8 cellular contexts compared by ENCODE assay signal in the genomic region with DNA sequence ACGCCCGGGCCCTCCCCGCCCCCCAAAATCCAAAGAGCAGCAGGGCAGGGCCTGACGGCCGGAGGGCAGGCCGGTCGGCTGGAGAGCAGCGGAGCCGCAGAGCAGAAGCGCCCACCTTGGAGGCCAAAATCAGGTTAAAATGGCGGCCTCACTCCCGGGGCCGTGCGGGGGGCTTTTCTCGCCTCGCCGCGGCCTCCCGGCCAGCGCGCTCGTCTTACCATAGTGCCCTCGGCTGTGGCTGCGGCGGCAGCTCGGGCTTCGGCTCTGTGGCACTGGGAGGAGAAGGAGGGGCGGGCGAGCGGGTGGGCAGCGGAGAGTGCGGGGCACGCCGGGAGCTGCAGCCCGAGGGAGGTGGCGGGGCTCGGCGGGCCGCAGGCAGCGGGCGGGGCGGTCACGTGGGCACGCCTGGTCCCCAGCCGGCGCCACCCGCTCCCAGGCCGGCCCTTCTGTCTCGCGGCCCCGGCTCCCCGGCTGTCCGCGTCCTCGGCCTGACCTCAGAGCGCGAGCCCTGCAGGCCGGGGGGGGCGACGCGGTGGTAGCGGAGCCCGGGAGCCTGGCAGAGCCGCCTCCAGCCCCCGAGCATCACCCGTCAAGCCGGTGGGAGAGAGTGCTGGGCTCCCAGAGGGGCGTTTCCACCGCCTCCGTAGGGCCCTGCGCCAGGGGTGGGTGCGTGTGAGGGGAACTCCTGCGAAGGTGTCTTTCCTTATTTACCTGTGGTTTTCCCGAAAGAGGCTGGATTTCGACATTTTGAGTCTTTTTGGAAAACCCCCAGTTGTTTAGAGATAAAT. TPM values are rescaled to one million over a fixed set of nuclear protein-coding genes. Genes with fewer than 3 reads are reported as not detected.
DNase-seq lines count a peak whose midpoint lies in the region; ATAC-seq and TF ChIP-seq lines count a peak whose summit lies in the region.

Gene CFL2, minus strand, starts transcription at position 274 of the 788 bp plus-strand sequence. Its CDS starts 53 bp downstream, at position 221.

- no peaks in the 10 kb centered on the region for H3K9me3 ChIP-seq in neural progenitor cell (ENCODE audit: low read depth)
- no peaks in the 10 kb centered on the region for H3K9me3 ChIP-seq in stomach smooth muscle (ENCODE audit: control insufficient read depth in 2 of 2, low read length in 2 of 2)

- DNase-seq in EL, result peak; percentile 85
- peak; percentile 91 for DNase-seq in GM23338 (ENCODE audit: low spot score)
- no peak for DNase-seq in LNCaP clone FGC (ENCODE audit: low read depth)
- peak; percentile 42 for DNase-seq in activated gamma-delta T cell treated with anti-CD3 and anti-CD28 coated beads, Interleukin-2, amount 50 U/mL, for 16 hours (ENCODE audit: low read depth)
- peak; percentile 78 to 93 for DNase-seq in foreskin fibroblast
- DNase-seq in neural progenitor cell (ENCODE audit: low spot score), result peak; percentile 94

- H3K79me2 ChIP-seq in GM23338 (replicated peaks; ENCODE audit: insufficient read depth), result peaks cover 13% of the 10 kb centered on the region; the same call in 1 of the 2 replicates
- H3K79me2 ChIP-seq in neural progenitor cell (ENCODE audit: low read depth), result peaks cover 28% of the 10 kb centered on the region

- H3K4me3 Mint-ChIP-seq in GM23338, result peak within 1 kb of the TSS; percentile 91
- H3K4me3 Mint-ChIP-seq in neural progenitor cell, result peak within 1 kb of the TSS; percentile 96

- H3K4me1 Mint-ChIP-seq in GM23338, result peaks cover 8% of the 10 kb centered on the region; the same call in 2 of the 3 replicates
- peaks cover 17% of the 10 kb centered on the region for H3K4me1 Mint-ChIP-seq in neural progenitor cell

- no peaks in the 10 kb centered on the region for H3K9me2 ChIP-seq in GM23338 (ENCODE audit: insufficient read depth)

- H3K27me3 Mint-ChIP-seq in GM23338 (ENCODE audit: insufficient read depth, low read depth, poor library complexity) (peaks cover 7% of the 10 kb centered on the region), neural progenitor cell (ENCODE audit: insufficient read depth, low read depth) (peaks cover 2% of the 10 kb centered on the region)

- H3K36me3 Mint-ChIP-seq in GM23338 (ENCODE audit: low read depth) (peaks cover 12% of the 10 kb centered on the region), neural progenitor cell (peaks cover 8% of the 10 kb centered on the region)

- H3K4me3 ChIP-seq in GM23338, result peak within 1 kb of the TSS; percentile 95
- H3K4me3 ChIP-seq in LNCaP clone FGC (ENCODE audit: low read depth, low read length), result peak within 1 kb of the TSS; percentile 71
- H3K4me3 ChIP-seq in foreskin fibroblast (ENCODE audit: low read depth in 1 of 2, low read length in 2 of 2), result peak within 1 kb of the TSS; percentile 72 to 80
- H3K4me3 ChIP-seq in neural progenitor cell, result peak within 1 kb of the TSS; percentile 73
- H3K4me3 ChIP-seq in stomach smooth muscle (ENCODE audit: low read length in 2 of 2), result peak within 1 kb of the TSS; percentile 72 to 86

- H3F3A ChIP-seq in GM23338 (replicated peaks; ENCODE audit: low read depth) (no peaks in the 10 kb centered on the region), neural progenitor cell (ENCODE audit: low read depth) (peaks cover 18% of the 10 kb centered on the region)

- H4K20me1 ChIP-seq in GM23338 (replicated peaks; ENCODE audit: insufficient read depth) (no peaks in the 10 kb centered on the region), neural progenitor cell (ENCODE audit: low read depth) (no peaks in the 10 kb centered on the region)

- peak within 1 kb of the TSS; percentile 90 for H3K27ac Mint-ChIP-seq in GM23338
- H3K27ac Mint-ChIP-seq in neural progenitor cell, result peak within 1 kb of the TSS; percentile 5

- H3K9ac ChIP-seq in neural progenitor cell (peak within 1 kb of the TSS; percentile 69), stomach smooth muscle (ENCODE audit: low read length in 2 of 2) (peak within 1 kb of the TSS; percentile 80 to 96)

- peak within 1 kb of the TSS; percentile 92 for H3K4me2 ChIP-seq in GM23338
- H3K4me2 ChIP-seq in neural progenitor cell, result peak within 1 kb of the TSS; percentile 81

- ATAC-seq in GM23338, result peak; percentile 94

- H3K27me3 ChIP-seq in GM23338 (ENCODE audit: insufficient read depth) (peaks cover 12% of the 10 kb centered on the region), neural progenitor cell (peaks cover 17% of the 10 kb centered on the region), stomach smooth muscle (ENCODE audit: control insufficient read depth in 1 of 2, insufficient read depth in 2 of 2, low read length in 2 of 2) (no peaks in the 10 kb centered on the region)

- H2AFZ ChIP-seq in GM23338 (peak within 1 kb of the TSS; percentile 96), neural progenitor cell (replicated peaks) (peak within 1 kb of the TSS; percentile 91)

- 0 out of 2 replicates have a peak, but pooled peaks cover 5% of the 10 kb centered on the region for H3K36me3 ChIP-seq in GM23338 (ENCODE audit: insufficient read depth)
- H3K36me3 ChIP-seq in neural progenitor cell, result peaks cover 15% of the 10 kb centered on the region
- H3K36me3 ChIP-seq in stomach smooth muscle (ENCODE audit: control insufficient read depth in 2 of 2, insufficient read depth in 2 of 2, low read length in 2 of 2), result peaks cover 6 to 10% of the 10 kb centered on the region in 2 donors

- peak; percentile 68 for TF ChIP-seq POLR2A in Raji (IDR thresholded peaks at IDR 0.05; ENCODE audit: insufficient read depth, low read depth, low read length)

- TF ChIP-seq CTCF in GM23338 (conservative IDR thresholded peaks at IDR 0.05; ENCODE audit: low read depth in 2 of 2) (no peak), LNCaP clone FGC (IDR thresholded peaks at IDR 0.05; ENCODE audit: control insufficient read depth, extremely low read depth, insufficient read depth) (no peak), foreskin fibroblast (IDR thresholded peaks at IDR 0.05; ENCODE audit: low read depth, low read length) (no peak), neural progenitor cell (IDR thresholded peaks at IDR 0.05) (no peak)

- peak within 1 kb of the TSS; percentile 90; the same call in 1 of the 2 replicates for H3K27ac ChIP-seq in GM23338 (ENCODE audit: low read depth)
- peak within 1 kb of the TSS; percentile 84 for H3K27ac ChIP-seq in neural progenitor cell
- peak within 1 kb of the TSS; percentile 96 for H3K27ac ChIP-seq in stomach smooth muscle (ENCODE audit: low read length)

- H3K4me1 ChIP-seq in GM23338 (ENCODE audit: insufficient read depth), result peaks cover 10% of the 10 kb centered on the region; the same call in 1 of the 2 replicates
- peaks cover 13% of the 10 kb centered on the region for H3K4me1 ChIP-seq in neural progenitor cell
- H3K4me1 ChIP-seq in stomach smooth muscle (ENCODE audit: control insufficient read depth, insufficient read depth, low read length), result no peaks in the 10 kb centered on the region

- H3K9me3 Mint-ChIP-seq in GM23338, result no peaks in the 10 kb centered on the region
- H3K9me3 Mint-ChIP-seq in neural progenitor cell, result no peaks in the 10 kb centered on the region

TF ChIP-seq in GM23338, 12 proteins besides CTCF, POLR2A, EP300 and RAD21:
- TF ChIP-seq POLR2AphosphoS5 (IDR thresholded peaks at IDR 0.05; ENCODE audit: low read depth) (peak; percentile 77), EZH2phosphoT487 (IDR thresholded peaks at IDR 0.05; ENCODE audit: unreplicated experiment) (no peak)

RNA-seq across cellular contexts. Expression of gene CFL2, which starts in this region (rescaled TPM):
- 14.8 and 17.2 TPM in 2 replicates for total RNA-seq in GM23338 (2014; rRNA removed; shearing (Covaris generic))
- 8.2 and 10.9 TPM in 2 replicates for polyA plus RNA-seq in GM23338 (2016; fragmentation: Nextera tagmentation; extraction: Ambion mirVana)
- total RNA-seq in neural progenitor cell (ENCODE audit: low replicate concordance), result 24.5 and 105 TPM in 2 replicates
